ENCODE assay signal across 9 cellular contexts in the genomic region with DNA sequence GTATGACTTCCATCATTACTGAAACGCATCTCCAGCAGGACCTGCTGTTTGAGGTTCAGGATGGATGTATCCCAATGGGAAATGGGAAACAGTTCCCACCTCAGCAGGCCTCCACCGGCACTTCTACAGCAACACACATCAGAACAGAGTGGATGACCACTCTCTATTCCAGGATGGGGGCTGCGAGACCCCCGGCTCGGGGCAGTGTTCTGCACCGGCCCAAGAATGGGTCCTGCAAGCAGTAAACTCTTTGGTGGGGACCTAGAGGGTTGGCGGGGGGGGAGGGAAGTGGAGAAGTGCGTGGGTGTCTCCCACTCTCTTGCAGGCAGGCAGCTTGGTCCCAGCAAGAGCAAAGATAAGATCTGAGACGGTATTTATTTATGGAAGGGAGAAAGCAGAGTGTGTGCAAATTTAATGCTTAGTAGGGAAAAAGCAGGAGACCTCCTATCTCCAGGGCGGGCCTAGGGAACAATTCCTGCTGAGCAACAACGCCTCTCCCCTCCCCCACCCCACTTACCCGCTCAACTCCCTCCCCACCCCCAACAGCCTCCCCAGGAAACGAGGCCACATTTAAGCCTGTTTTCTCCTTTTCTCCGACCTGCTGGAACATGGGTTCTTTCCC. TPM values are rescaled to one million over a fixed set of nuclear protein-coding genes. Genes with fewer than 3 reads are reported as not detected.
A peak's percentile ranks its signal among the peaks of the same experiment; 100 is the strongest.
DNase-seq lines count a peak whose midpoint lies in the region; ATAC-seq and TF ChIP-seq lines count a peak whose summit lies in the region.
"Had no signal": no experiment of that assay in that cellular context is flagged by ENCODE, and none has a peak within 500 bp of the region (broad histone marks: within the 10 kb centered on the region; RNA-seq: fewer than 3 reads in every experiment).

No MANE protein-coding gene starts in this region.

- H3K27ac Mint-ChIP-seq in activated T-cell treated with anti-CD3 and anti-CD28 coated beads, Interleukin-2, amount 50 U/mL, for 24 hours = peak overlapping the region; percentile 90

- peaks cover 5% of the 10 kb centered on the region for H3K27me3 Mint-ChIP-seq in activated T-cell treated with anti-CD3 and anti-CD28 coated beads, Interleukin-2, amount 50 U/mL, for 24 hours

- DNase-seq in activated T-cell treated with anti-CD3 and anti-CD28 coated beads, Interleukin-2, amount 50 U/mL, for 24 hours = no peak
- DNase-seq in activated T-cell treated with anti-CD3 and anti-CD28 coated beads, Interleukin-2, amount 50 U/mL, for 1 hour = no peak
- DNase-seq in choroid plexus epithelial cell (ENCODE audit: low read depth) (no peak), thyroid gland (peak in 1 of 2 donors; percentile 14), NCI-H748 treated with DMSO at 0.1 percent for 48 hours (lab: John Stamatoyannopoulos, UW) (no peak), activated gamma-delta T cell treated with Interleukin-2 at 50 U/mL for 16 hours (no peak)
- DNase-seq: stimulated activated CD4-positive, alpha-beta T cell treated with anti-CD3 and anti-CD28 coated beads, Interleukin-2, amount 100 ng/mL, for 24 hours had no signal

- H3K27me3 ChIP-seq in thyroid gland = no peaks in the 10 kb centered on the region

- peak overlapping the region; percentile 95 for H3K4me3 Mint-ChIP-seq in activated T-cell treated with anti-CD3 and anti-CD28 coated beads, Interleukin-2, amount 50 U/mL, for 24 hours

- WGBS in mesodermal cell (ENCODE audit: insufficient coverage in 2 of 2), 2 experiments = 8 to 32% methylated on average over 2 to 5 of the region's 14 CpGs
- WGBS in thyroid gland, 2 donors = 74 to 76% methylated on average over 14 of the region's 14 CpGs

- H3K36me3 Mint-ChIP-seq in activated T-cell treated with anti-CD3 and anti-CD28 coated beads, Interleukin-2, amount 50 U/mL, for 24 hours (ENCODE audit: low read depth) = peaks cover 63% of the 10 kb centered on the region

- TF ChIP-seq POLR2A in thyroid gland (IDR thresholded peaks at IDR 0.05) = no peak

- no peaks in the 10 kb centered on the region for H3K36me3 ChIP-seq in mesodermal cell (ENCODE audit: control insufficient read depth, insufficient read depth, low read length)
- H3K36me3 ChIP-seq in thyroid gland = no peaks in the 10 kb centered on the region

- H3K9me3 ChIP-seq in mesodermal cell (ENCODE audit: control insufficient read depth, low read length) (no peaks in the 10 kb centered on the region), thyroid gland (no peaks in the 10 kb centered on the region)

- intact Hi-C loops in thyroid gland (cut with DNase I) = no loop called here

- H3K27ac ChIP-seq in mesodermal cell (ENCODE audit: low read depth, low read length, severe bottlenecking) = no peak overlapping the region
- peak overlapping the region; percentile 59 to 88 (median 66) for H3K27ac ChIP-seq in thyroid gland

- TF ChIP-seq CTCF in choroid plexus epithelial cell (conservative IDR thresholded peaks at IDR 0.05; ENCODE audit: low read depth, low read length) (no peak), thyroid gland (IDR thresholded peaks at IDR 0.05) (no peak)

- ATAC-seq in HG02884 (IDR thresholded peaks at IDR 0.05; ENCODE audit: unreplicated experiment) = no peak

- H3K4me1 ChIP-seq in mesodermal cell (ENCODE audit: control insufficient read depth, insufficient read depth, low read length, poor library complexity, severe bottlenecking) = peaks cover 20% of the 10 kb centered on the region
- peaks cover 8 to 12% of the 10 kb centered on the region in 2 donors for H3K4me1 ChIP-seq in thyroid gland

- no peaks in the 10 kb centered on the region for H3K9me3 Mint-ChIP-seq in activated T-cell treated with anti-CD3 and anti-CD28 coated beads, Interleukin-2, amount 50 U/mL, for 24 hours

- H3K4me3 ChIP-seq in choroid plexus epithelial cell (ENCODE audit: low read depth, low read length) = peak overlapping the region; percentile 48
- peak overlapping the region; percentile 74 for H3K4me3 ChIP-seq in mesodermal cell (ENCODE audit: extremely low read depth, insufficient read depth, low read length, poor library complexity, severe bottlenecking)
- peak overlapping the region in 1 of 3 donors; percentile 60 for H3K4me3 ChIP-seq in thyroid gland (replicated peaks in 1 of 3)

- peaks cover 68% of the 10 kb centered on the region for H3K4me1 Mint-ChIP-seq in activated T-cell treated with anti-CD3 and anti-CD28 coated beads, Interleukin-2, amount 50 U/mL, for 24 hours (ENCODE audit: low read depth)

RNA-seq across cellular contexts. Expression of a gene that starts 4.0 kb away (rescaled TPM):
- 1.4 TPM for polyA plus RNA-seq in mesodermal cell (2013, experiment 1 of 2)
- polyA plus RNA-seq in mesodermal cell (2013, experiment 2 of 2) = 1.9 TPM
- total RNA-seq in thyroid gland = 10 to 100 TPM in 2 of 4 donors, 1 to 10 TPM in 2; 7.1 to 13.2 (median 9.0) TPM
